13 cellular contexts compared by ENCODE assay signal in the genomic region with DNA sequence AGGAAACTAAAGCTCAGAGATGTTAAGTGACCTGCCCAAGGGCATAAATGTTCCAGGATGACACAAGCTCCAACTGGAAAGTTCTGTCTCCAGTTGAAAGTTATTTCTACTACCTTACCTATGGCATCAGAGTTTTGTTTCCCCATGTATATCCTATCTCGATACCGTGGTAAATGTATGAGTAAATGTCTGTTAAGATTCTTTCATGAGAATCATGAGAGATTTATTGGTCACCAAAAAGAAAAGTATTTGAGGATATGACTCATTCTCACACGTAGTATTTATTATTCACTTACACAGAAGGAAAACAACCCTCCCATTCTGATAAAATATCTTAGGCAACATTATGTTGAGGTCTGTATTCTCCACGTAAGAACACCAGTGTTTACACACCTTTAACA. TPM values are rescaled to one million over a fixed set of nuclear protein-coding genes. Genes with fewer than 3 reads are reported as not detected.
DNase-seq lines count a peak whose midpoint lies in the region; ATAC-seq lines count a peak whose summit lies in the region.
"Had no signal": no experiment of that assay in that cellular context is flagged by ENCODE, and none has a peak within 500 bp of the region (broad histone marks: within the 10 kb centered on the region; RNA-seq: fewer than 3 reads in every experiment).

No MANE protein-coding gene starts in this region.

- peaks cover 0 to 6% of the 10 kb centered on the region in 2 donors for H3K36me3 Mint-ChIP-seq in activated naive CD4-positive, alpha-beta T cell treated with anti-CD3 and anti-CD28 coated beads, Interleukin-2, amount 50 U/mL, for 72 hours
- H3K36me3 Mint-ChIP-seq in activated naive CD8-positive, alpha-beta T cell treated with anti-CD3 and anti-CD28 coated beads for 36 hours = peaks cover 5% of the 10 kb centered on the region

- peak overlapping the region in 1 of 2 donors; percentile 45 for H3K27ac Mint-ChIP-seq in activated naive CD4-positive, alpha-beta T cell treated with anti-CD3 and anti-CD28 coated beads, Interleukin-2, amount 50 U/mL, for 72 hours
- H3K27ac Mint-ChIP-seq in activated naive CD8-positive, alpha-beta T cell treated with anti-CD3 and anti-CD28 coated beads for 36 hours = peak overlapping the region; percentile 65
- H3K27ac Mint-ChIP-seq: activated B cell treated with CpG ODN at 0.5 μM for 24 hours, B cell had no signal

- in situ Hi-C loops in KBM-7 (cut with MboI; ENCODE audit: low pct_unique_long_range_greater_than_20kb, low sequenced_read_pairs) = no loop called here

- no peaks in the 10 kb centered on the region for H3K27me3 Mint-ChIP-seq in activated naive CD8-positive, alpha-beta T cell treated with anti-CD3 and anti-CD28 coated beads for 36 hours
- H3K27me3 Mint-ChIP-seq: activated B cell treated with CpG ODN at 0.5 μM for 24 hours, B cell had no signal

- peaks cover 36% of the 10 kb centered on the region for H3K4me1 Mint-ChIP-seq in activated naive CD8-positive, alpha-beta T cell treated with anti-CD3 and anti-CD28 coated beads for 36 hours

- H3K4me3 Mint-ChIP-seq in activated naive CD8-positive, alpha-beta T cell treated with anti-CD3 and anti-CD28 coated beads for 36 hours = no peak overlapping the region
- H3K4me3 Mint-ChIP-seq: activated B cell treated with CpG ODN at 0.5 μM for 24 hours, B cell had no signal

- no peak for DNase-seq in activated naive CD4-positive, alpha-beta T cell treated with anti-CD3 and anti-CD28 coated beads, Interleukin-2, amount 50 U/mL, for 72 hours (ENCODE audit: low spot score in 2 of 2)
- no peak for DNase-seq in activated naive CD4-positive, alpha-beta T cell treated with Interleukin-2 at 50 U/mL for 16 hours
- no peak for DNase-seq in activated naive CD8-positive, alpha-beta T cell treated with anti-CD3 and anti-CD28 coated beads for 36 hours
- DNase-seq in iris pigment epithelial cell (ENCODE audit: low read depth) (peak; percentile 89), NCI-H1105 (lab: John Stamatoyannopoulos, UW) (no peak), HuH-7.5 (ENCODE audit: low spot score) (no peak), KBM-7 (no peak), T1000 (lab: John Stamatoyannopoulos, UW) (no peak)
- DNase-seq: activated B cell treated with CpG ODN at 0.5 μM for 24 hours, amygdala, NCI-H1417 treated with DMSO at 0.1 percent for 48 hours had no signal

- peaks cover 0 to 8% of the 10 kb centered on the region in 2 donors for H3K9me3 Mint-ChIP-seq in activated naive CD4-positive, alpha-beta T cell treated with anti-CD3 and anti-CD28 coated beads, Interleukin-2, amount 50 U/mL, for 72 hours
- peaks cover 4% of the 10 kb centered on the region for H3K9me3 Mint-ChIP-seq in activated naive CD8-positive, alpha-beta T cell treated with anti-CD3 and anti-CD28 coated beads for 36 hours
- H3K9me3 Mint-ChIP-seq: activated B cell treated with CpG ODN at 0.5 μM for 24 hours had no signal

- peak; percentile 54 to 76 for ATAC-seq in activated naive CD4-positive, alpha-beta T cell treated with anti-CD3 and anti-CD28 coated beads, Interleukin-2, amount 50 U/mL, for 72 hours

RNA-seq across cellular contexts. Expression of a gene that starts 11.1 kb away (rescaled TPM):
- total RNA-seq in activated naive CD4-positive, alpha-beta T cell treated with anti-CD3 and anti-CD28 coated beads, Interleukin-2, amount 50 U/mL, for 72 hours = under 1 TPM in 1 of 2 donors, not detected in 1; 0.04 TPM
- total RNA-seq in activated naive CD8-positive, alpha-beta T cell treated with anti-CD3 and anti-CD28 coated beads for 36 hours = not detected
- total RNA-seq: activated B cell treated with CpG ODN at 0.5 μM for 24 hours, B cell, myocyte had no signal
